In genomic region chr2:105773568-105773967, GRCh38 we compare ENCODE assay signal across 11 cellular contexts. TPM values are rescaled to one million over a fixed set of nuclear protein-coding genes. Genes with fewer than 3 reads are reported as not detected.
A peak's percentile ranks its signal among the peaks of the same experiment; 100 is the strongest.
DNase-seq lines count a peak whose midpoint lies in the region; ATAC-seq and TF ChIP-seq lines count a peak whose summit lies in the region.
"Had no signal": no experiment of that assay in that cellular context is flagged by ENCODE, and none has a peak within 500 bp of the region (broad histone marks: within the 10 kb centered on the region; RNA-seq: fewer than 3 reads in every experiment).

No MANE protein-coding gene starts in this region.

- peak overlapping the region in 31 of 59 donors; percentile 0 to 79 (median 49) for H3K27ac ChIP-seq in dorsolateral prefrontal cortex

- H3K27me3 Mint-ChIP-seq in activated naive CD4-positive, alpha-beta T cell treated with anti-CD3 and anti-CD28 coated beads for 36 hours (ENCODE audit: low read depth), result no peaks in the 10 kb centered on the region
- no peaks in the 10 kb centered on the region for H3K27me3 Mint-ChIP-seq in stimulated activated memory B cell treated with anti-CD40 and anti-IgM and Interleukin-4, amounts not matched to agents 10 μg/mL and 1 μg/mL and 100 μg/mL, for 72 hours

- H3K4me1 Mint-ChIP-seq in activated naive CD4-positive, alpha-beta T cell treated with anti-CD3 and anti-CD28 coated beads for 36 hours (ENCODE audit: low read depth), result peaks cover 95% of the 10 kb centered on the region
- H3K4me1 Mint-ChIP-seq in stimulated activated memory B cell treated with anti-CD40 and anti-IgM and Interleukin-4, amounts not matched to agents 10 μg/mL and 1 μg/mL and 100 μg/mL, for 72 hours, result peaks cover 90% of the 10 kb centered on the region

- CTCF ChIA-PET in activated naive CD4-positive, alpha-beta T cell treated with anti-CD3 and anti-CD28 coated beads for 36 hours (lab: Charles Lee), result interaction anchor here (0.5 to 1.1 kb wide), 2 partner anchors 11 to 313 kb away, joined by 3 read pairs; no protein-coding TSS in a partner anchor

- H3K27me3 ChIP-seq in dorsolateral prefrontal cortex, result no peaks in the 10 kb centered on the region

- TF ChIP-seq CTCF in dorsolateral prefrontal cortex (IDR thresholded peaks at IDR 0.05 in 54 of 56, conservative IDR thresholded peaks at IDR 0.05 in 2 of 56; ENCODE audit: low read depth in 1 of 56, partially characterized antibody in 56 of 56), result no peak

- ATAC-seq in stimulated activated memory B cell treated with anti-CD40 and anti-IgM and Interleukin-4, amounts not matched to agents 10 μg/mL and 1 μg/mL and 100 μg/mL, for 72 hours, result no peak

- DNase-seq in activated naive CD4-positive, alpha-beta T cell treated with anti-CD3 and anti-CD28 coated beads for 36 hours, result no peak
- no peak for DNase-seq in activated naive CD4-positive, alpha-beta T cell (lab: John Stamatoyannopoulos, UW)
- DNase-seq in NCI-H345 treated with DMSO at 0.1 percent for 48 hours (lab: John Stamatoyannopoulos, UW; ENCODE audit: unreplicated experiment) (peak; percentile 21), dorsolateral prefrontal cortex (no peak), DMS 273 treated with DMSO at 0.1 percent for 48 hours (lab: John Stamatoyannopoulos, UW) (no peak), NCI-H510A (lab: John Stamatoyannopoulos, UW) (no peak), MV-4-11 (lab: John Stamatoyannopoulos, UW) (no peak)
- DNase-seq: NCI-H748 treated with DMSO at 0.1 percent for 48 hours; retina; stimulated activated CD4-positive, alpha-beta T cell treated with anti-CD3 and anti-CD28 coated beads, Interleukin-2, amount 100 ng/mL, for 24 hours had no signal

- H3K4me3 ChIP-seq in dorsolateral prefrontal cortex, result no peak overlapping the region

- peaks cover 22% of the 10 kb centered on the region for H3K36me3 Mint-ChIP-seq in activated naive CD4-positive, alpha-beta T cell treated with anti-CD3 and anti-CD28 coated beads for 36 hours (ENCODE audit: low read depth)
- peaks cover 38% of the 10 kb centered on the region for H3K36me3 Mint-ChIP-seq in stimulated activated memory B cell treated with anti-CD40 and anti-IgM and Interleukin-4, amounts not matched to agents 10 μg/mL and 1 μg/mL and 100 μg/mL, for 72 hours

- H3K9me3 Mint-ChIP-seq in activated naive CD4-positive, alpha-beta T cell treated with anti-CD3 and anti-CD28 coated beads for 36 hours, result no peaks in the 10 kb centered on the region
- H3K9me3 Mint-ChIP-seq in stimulated activated memory B cell treated with anti-CD40 and anti-IgM and Interleukin-4, amounts not matched to agents 10 μg/mL and 1 μg/mL and 100 μg/mL, for 72 hours, result no peaks in the 10 kb centered on the region

- peak overlapping the region; percentile 73 for H3K27ac Mint-ChIP-seq in activated naive CD4-positive, alpha-beta T cell treated with anti-CD3 and anti-CD28 coated beads for 36 hours
- H3K27ac Mint-ChIP-seq in stimulated activated memory B cell treated with anti-CD40 and anti-IgM and Interleukin-4, amounts not matched to agents 10 μg/mL and 1 μg/mL and 100 μg/mL, for 72 hours, result peak overlapping the region; percentile 94

- H3K4me3 Mint-ChIP-seq in activated naive CD4-positive, alpha-beta T cell treated with anti-CD3 and anti-CD28 coated beads for 36 hours, result no peak overlapping the region
- H3K4me3 Mint-ChIP-seq in stimulated activated memory B cell treated with anti-CD40 and anti-IgM and Interleukin-4, amounts not matched to agents 10 μg/mL and 1 μg/mL and 100 μg/mL, for 72 hours, result no peak overlapping the region

- intact Hi-C loops in activated naive CD4-positive, alpha-beta T cell treated with anti-CD3 and anti-CD28 coated beads for 36 hours (cut with micrococcal nuclease), result no loop called here
- intact Hi-C loops in dorsolateral prefrontal cortex (cut with DNase I), result no loop called here

RNA-seq across cellular contexts. Expression of gene NCK2, which starts 28.9 kb away (rescaled TPM):
- 100 to 1,000 TPM; 106 to 113 TPM for total RNA-seq in activated naive CD4-positive, alpha-beta T cell treated with anti-CD3 and anti-CD28 coated beads for 36 hours
- total RNA-seq in dorsolateral prefrontal cortex, result 10 to 100 TPM; 22.2 to 89.9 (median 58.4) TPM
